ENCODE assay signal across 14 cellular contexts in the genomic region with DNA sequence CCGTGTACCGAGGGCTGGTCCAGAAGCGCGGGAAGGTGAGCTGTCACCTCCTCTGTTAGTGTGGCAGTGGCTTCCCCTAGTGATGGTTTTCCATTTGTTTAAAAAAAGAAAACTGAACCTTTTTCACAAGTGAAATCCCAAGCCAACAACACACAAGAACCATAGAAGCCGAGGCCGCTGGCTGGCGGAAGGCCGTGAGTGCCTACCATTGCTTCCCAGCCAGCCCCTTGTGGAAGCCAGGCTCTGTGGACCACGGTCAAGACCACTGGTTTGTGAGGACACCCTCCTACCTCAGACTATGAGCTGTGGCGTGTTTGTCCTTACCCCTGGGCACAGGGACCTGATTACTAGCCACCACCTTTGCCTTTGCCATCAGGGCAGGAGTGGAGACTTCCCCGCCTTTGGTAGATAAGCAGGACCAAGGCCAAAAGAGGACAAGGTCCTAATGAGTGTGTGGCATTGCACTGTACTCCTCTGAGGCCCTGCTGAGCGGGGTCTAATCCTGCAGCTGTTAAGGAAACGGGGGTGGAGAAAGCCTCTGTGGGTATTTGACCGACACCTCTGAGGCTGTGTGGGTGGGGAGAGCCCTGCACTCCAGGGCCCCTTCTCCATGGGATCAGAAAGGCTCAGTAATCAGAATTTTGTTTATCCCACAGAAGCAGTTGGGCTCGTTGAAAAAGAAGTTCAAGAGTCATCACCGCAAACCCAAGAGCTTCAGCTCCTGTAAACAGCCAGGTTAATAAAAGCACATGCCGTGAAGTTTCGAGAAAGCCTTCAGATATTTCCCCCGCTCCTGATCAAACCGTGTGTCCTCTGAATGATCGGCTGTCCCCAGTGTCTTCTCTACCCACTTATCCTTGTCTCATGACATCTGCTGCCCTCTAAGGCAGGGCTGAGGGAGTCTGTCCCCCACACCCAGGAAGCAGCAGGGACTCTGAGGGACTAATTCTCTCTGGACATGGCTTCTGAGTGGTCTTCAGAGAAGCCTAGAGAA. TPM values are rescaled to one million over a fixed set of nuclear protein-coding genes. Genes with fewer than 3 reads are reported as not detected.
DNase-seq lines count a peak whose midpoint lies in the region; ATAC-seq and TF ChIP-seq lines count a peak whose summit lies in the region.
"Had no signal": no experiment of that assay in that cellular context is flagged by ENCODE, and none has a peak within 500 bp of the region (broad histone marks: within the 10 kb centered on the region; RNA-seq: fewer than 3 reads in every experiment).

No MANE protein-coding gene starts in this region.

- no peaks in the 10 kb centered on the region for H3K9me3 Mint-ChIP-seq in GM23338
- H3K9me3 Mint-ChIP-seq in activated naive CD8-positive, alpha-beta T cell (ENCODE audit: low read depth), result no peaks in the 10 kb centered on the region
- H3K9me3 Mint-ChIP-seq: stimulated activated naive B cell treated with anti-CD40 and anti-IgM and Interleukin-4, amounts not matched to agents 10 μg/mL and 1 μg/mL and 100 μg/mL, for 72 hours had no signal

- no peak for ATAC-seq in GM23338
- no peak for ATAC-seq in mucosa of descending colon
- no peak for ATAC-seq in omental fat pad (ENCODE audit: low FRiP score)
- no peak for ATAC-seq in PC-3
- ATAC-seq: stimulated activated naive B cell treated with anti-CD40 and anti-IgM and Interleukin-4, amounts not matched to agents 10 μg/mL and 1 μg/mL and 100 μg/mL, for 72 hours had no signal

- no peak for TF ChIP-seq CTCF in GM23338 (conservative IDR thresholded peaks at IDR 0.05; ENCODE audit: low read depth in 2 of 2)
- no peak for TF ChIP-seq CTCF in mucosa of descending colon (IDR thresholded peaks at IDR 0.05)
- TF ChIP-seq CTCF in omental fat pad (IDR thresholded peaks at IDR 0.05), result no peak
- no peak for TF ChIP-seq CTCF in PC-3 (conservative IDR thresholded peaks at IDR 0.05; ENCODE audit: low read depth, low read length)

- peaks cover 8% of the 10 kb centered on the region; the same call in 2 of the 3 replicates for H3K4me1 Mint-ChIP-seq in GM23338
- H3K4me1 Mint-ChIP-seq in activated naive CD8-positive, alpha-beta T cell (ENCODE audit: low read depth), result peaks cover 33% of the 10 kb centered on the region

- peak overlapping the region; percentile 43 for H3K4me2 ChIP-seq in BLaER1
- H3K4me2 ChIP-seq in GM23338, result no peak overlapping the region
- H3K4me2 ChIP-seq in PC-3 (ENCODE audit: low read length), result no peak overlapping the region

- H3K9me2 ChIP-seq in GM23338 (ENCODE audit: insufficient read depth) (no peaks in the 10 kb centered on the region), PC-3 (replicated peaks; ENCODE audit: low read length) (no peaks in the 10 kb centered on the region)

- H3K36me3 ChIP-seq in BLaER1 (peaks cover 81% of the 10 kb centered on the region), GM23338 (ENCODE audit: insufficient read depth) (peaks cover 24% of the 10 kb centered on the region), mucosa of descending colon (ENCODE audit: low read depth) (peaks cover 18% of the 10 kb centered on the region), PC-3 (ENCODE audit: low read depth, low read length) (peaks cover 11% of the 10 kb centered on the region)

- CTCF ChIA-PET in PC-3 (lab: Charles Lee), result no interaction called here

- no TSS peak for BruUV-seq in PC-3 (replicated peaks; lab: Mats Ljungman, UMichigan)

- peaks cover 20% of the 10 kb centered on the region for H3K79me2 ChIP-seq in GM23338 (replicated peaks; ENCODE audit: insufficient read depth)
- H3K79me2 ChIP-seq in PC-3 (ENCODE audit: low read length), result peaks cover 30% of the 10 kb centered on the region

- H3K9me3 ChIP-seq in BLaER1, result no peaks in the 10 kb centered on the region
- H3K9me3 ChIP-seq in mucosa of descending colon, result no peaks in the 10 kb centered on the region
- H3K9me3 ChIP-seq in PC-3 (ENCODE audit: low read length), result no peaks in the 10 kb centered on the region

- POLR2A ChIA-PET in PC-3 (lab: Charles Lee; ENCODE audit: unreplicated experiment), result no interaction called here

- H3F3A ChIP-seq in GM23338 (replicated peaks; ENCODE audit: low read depth) (peaks cover 19% of the 10 kb centered on the region; the same call in 1 of the 2 replicates), PC-3 (ENCODE audit: low read length, unreplicated experiment) (no peaks in the 10 kb centered on the region)

- H3K27ac Mint-ChIP-seq in GM23338, result no peak overlapping the region
- H3K27ac Mint-ChIP-seq in activated naive CD8-positive, alpha-beta T cell, result peak overlapping the region; percentile 87

- H2AFZ ChIP-seq in GM23338 (no peak overlapping the region), PC-3 (ENCODE audit: low read length) (no peak overlapping the region)

- H3K4me3 ChIP-seq in BLaER1, result no peak overlapping the region
- H3K4me3 ChIP-seq in GM23338, result no peak overlapping the region
- no peak overlapping the region for H3K4me3 ChIP-seq in mucosa of descending colon
- no peak overlapping the region for H3K4me3 ChIP-seq in PC-3 (ENCODE audit: low read length)
- H3K4me3 ChIP-seq: lung had no signal

- peaks cover 17% of the 10 kb centered on the region for H3K27me3 Mint-ChIP-seq in GM23338 (ENCODE audit: insufficient read depth, low read depth, poor library complexity)
- H3K27me3 Mint-ChIP-seq in activated naive CD8-positive, alpha-beta T cell, result no peaks in the 10 kb centered on the region
- H3K27me3 Mint-ChIP-seq: stimulated activated naive B cell treated with anti-CD40 and anti-IgM and Interleukin-4, amounts not matched to agents 10 μg/mL and 1 μg/mL and 100 μg/mL, for 72 hours had no signal

- H3K27ac ChIP-seq in BLaER1, result peak overlapping the region; percentile 33
- no peak overlapping the region for H3K27ac ChIP-seq in GM23338 (ENCODE audit: low read depth)
- no peak overlapping the region for H3K27ac ChIP-seq in PC-3 (ENCODE audit: low read length)
- H3K27ac ChIP-seq: epithelial cell of prostate had no signal

- peaks cover 92% of the 10 kb centered on the region for H4K20me1 ChIP-seq in BLaER1
- H4K20me1 ChIP-seq in GM23338 (replicated peaks; ENCODE audit: insufficient read depth), result peaks cover 27% of the 10 kb centered on the region
- no peaks in the 10 kb centered on the region for H4K20me1 ChIP-seq in PC-3 (ENCODE audit: low read length)

- intact Hi-C loops in mucosa of descending colon (cut with DNase I, micrococcal nuclease) (no loop called here), PC-3 (cut with micrococcal nuclease) (no loop called here)

- H3K36me3 Mint-ChIP-seq in GM23338 (ENCODE audit: low read depth), result peaks cover 73% of the 10 kb centered on the region
- no peaks in the 10 kb centered on the region for H3K36me3 Mint-ChIP-seq in activated naive CD8-positive, alpha-beta T cell

- peaks cover 65% of the 10 kb centered on the region for H3K4me1 ChIP-seq in BLaER1
- H3K4me1 ChIP-seq in GM23338 (ENCODE audit: insufficient read depth), result peaks cover 6% of the 10 kb centered on the region; the same call in 1 of the 2 replicates
- H3K4me1 ChIP-seq in mucosa of descending colon (ENCODE audit: low read depth), result peaks cover 11% of the 10 kb centered on the region
- H3K4me1 ChIP-seq in PC-3 (ENCODE audit: insufficient read depth, low read length), result peaks cover 11% of the 10 kb centered on the region

- H3K9ac ChIP-seq in BLaER1 (peak overlapping the region; percentile 26), PC-3 (ENCODE audit: low read length) (no peak overlapping the region)

- no peaks in the 10 kb centered on the region for H3K27me3 ChIP-seq in BLaER1
- no peaks in the 10 kb centered on the region for H3K27me3 ChIP-seq in GM23338 (ENCODE audit: insufficient read depth)
- no peaks in the 10 kb centered on the region for H3K27me3 ChIP-seq in PC-3 (ENCODE audit: low read length)

- no peak for DNase-seq in GM23338 (ENCODE audit: low spot score)
- peak in 2 of 3 donors; percentile 18 to 21 for DNase-seq in mucosa of descending colon
- no peak for DNase-seq in omental fat pad (ENCODE audit: low spot score)
- DNase-seq in PC-3, result no peak
- DNase-seq in NCI-H69 (lab: John Stamatoyannopoulos, UW), result no peak
- DNase-seq in cortex of kidney (lab: John Stamatoyannopoulos, UW), result no peak
- DNase-seq: activated CD4-positive, alpha-beta T cell treated with anti-CD3 and anti-CD28 coated beads, Interleukin-2, amount 50 U/mL, for 48 hours; stimulated activated CD4-positive, alpha-beta T cell treated with anti-CD3 and anti-CD28 coated beads, Interleukin-1b, Interleukin-23, amount 100 ng/mL, for 48 hours; stimulated activated naive B cell treated with anti-CD40 and anti-IgM and Interleukin-4, amounts not matched to agents 10 μg/mL and 1 μg/mL and 100 μg/mL, for 72 hours had no signal

- H3K4me3 Mint-ChIP-seq in GM23338, result no peak overlapping the region
- H3K4me3 Mint-ChIP-seq in activated naive CD8-positive, alpha-beta T cell, result peak overlapping the region; percentile 27
- H3K4me3 Mint-ChIP-seq: CD14-positive monocyte; stimulated activated naive B cell treated with anti-CD40 and anti-IgM and Interleukin-4, amounts not matched to agents 10 μg/mL and 1 μg/mL and 100 μg/mL, for 72 hours had no signal

TF ChIP-seq in GM23338, 12 proteins besides CTCF, POLR2A, EP300 and RAD21 (continues in another document):
- no peak for TF ChIP-seq JUNB (IDR thresholded peaks at IDR 0.05; ENCODE audit: unreplicated experiment)

RNA-seq across cellular contexts. Expression of gene SURF2, which starts 4.3 kb away (rescaled TPM):
- 32.4 and 39.9 TPM in 2 replicates for total RNA-seq in GM23338 (2014; rRNA removed; shearing (Covaris generic))
- 100 and 104 TPM in 2 replicates for polyA plus RNA-seq in GM23338 (2016; fragmentation: Nextera tagmentation; extraction: Ambion mirVana)
- total RNA-seq in mucosa of descending colon, result 10 to 100 TPM in 2 of 3 donors, 1 to 10 TPM in 1; 8.7 to 15.0 (median 11.4) TPM
- 10 to 100 TPM in 3 of 4 donors, 1 to 10 TPM in 1; 8.4 to 25.5 (median 13.4) TPM for total RNA-seq in omental fat pad
- total RNA-seq in PC-3 (2014; rRNA removed), result 103 and 134 TPM in 2 replicates

RNA-seq across cellular contexts. Expression of gene SURF1, which starts 4.4 kb away (rescaled TPM):
- 21.6 and 39.1 TPM in 2 replicates for total RNA-seq in GM23338 (2014; rRNA removed; shearing (Covaris generic))
- polyA plus RNA-seq in GM23338 (2016; fragmentation: Nextera tagmentation; extraction: Ambion mirVana), result 51.5 and 52.6 TPM in 2 replicates
- 10 to 100 TPM; 45.4 to 63.0 (median 52.2) TPM for total RNA-seq in mucosa of descending colon
- total RNA-seq in omental fat pad, result 10 to 100 TPM; 30.3 to 47.1 (median 41.1) TPM
- total RNA-seq in PC-3 (2014; rRNA removed), result 15.7 and 28.1 TPM in 2 replicates

RNA-seq across cellular contexts. Expression of gene RPL7A, which starts 12.7 kb away (rescaled TPM):
- 2,020 and 2,188 TPM in 2 replicates for total RNA-seq in GM23338 (2014; rRNA removed; shearing (Covaris generic))
- polyA plus RNA-seq in GM23338 (2016; fragmentation: Nextera tagmentation; extraction: Ambion mirVana), result 1,644 and 1,788 TPM in 2 replicates
- total RNA-seq in mucosa of descending colon (1,000 to 10,000 TPM; 1,420 to 1,482 (median 1,457) TPM), omental fat pad (1,000 to 10,000 TPM; 1,813 to 2,244 (median 1,961) TPM), PC-3 (2014; rRNA removed) (998 and 1,156 TPM in 2 replicates)

RNA-seq across cellular contexts. Expression of gene MED22, which starts 12.8 kb away (rescaled TPM):
- 79.2 and 85.7 TPM in 2 replicates for total RNA-seq in GM23338 (2014; rRNA removed; shearing (Covaris generic))
- polyA plus RNA-seq in GM23338 (2016; fragmentation: Nextera tagmentation; extraction: Ambion mirVana), result 20.4 and 20.9 TPM in 2 replicates
- 10 to 100 TPM; 19.8 to 33.6 (median 21.3) TPM for total RNA-seq in mucosa of descending colon
- 10 to 100 TPM; 20.0 to 29.1 (median 24.5) TPM for total RNA-seq in omental fat pad
- total RNA-seq in PC-3 (2014; rRNA removed), result 20.5 and 24.5 TPM in 2 replicates

RNA-seq across cellular contexts. Expression of gene SURF4, which starts 15.2 kb away (rescaled TPM):
- 242 and 261 TPM in 2 replicates for total RNA-seq in GM23338 (2014; rRNA removed; shearing (Covaris generic))
- 66.3 and 67.7 TPM in 2 replicates for polyA plus RNA-seq in GM23338 (2016; fragmentation: Nextera tagmentation; extraction: Ambion mirVana)
- total RNA-seq in mucosa of descending colon (100 to 1,000 TPM; 117 to 165 (median 149) TPM), omental fat pad (100 to 1,000 TPM; 141 to 266 (median 230) TPM), PC-3 (2014; rRNA removed) (161 and 173 TPM in 2 replicates)

Comparison
In these comparisons a context has a peak if more than half of its experiments do, and no peak if none do; other contexts are left out.
1. DNase-seq: peak in mucosa of descending colon (2 of 3); none in GM23338 (single experiment), omental fat pad (single experiment), PC-3 (single experiment), NCI-H69 (single experiment) and cortex of kidney (single experiment).